Comparison of ENCODE assay signal across 8 cellular contexts in the genomic region with DNA sequence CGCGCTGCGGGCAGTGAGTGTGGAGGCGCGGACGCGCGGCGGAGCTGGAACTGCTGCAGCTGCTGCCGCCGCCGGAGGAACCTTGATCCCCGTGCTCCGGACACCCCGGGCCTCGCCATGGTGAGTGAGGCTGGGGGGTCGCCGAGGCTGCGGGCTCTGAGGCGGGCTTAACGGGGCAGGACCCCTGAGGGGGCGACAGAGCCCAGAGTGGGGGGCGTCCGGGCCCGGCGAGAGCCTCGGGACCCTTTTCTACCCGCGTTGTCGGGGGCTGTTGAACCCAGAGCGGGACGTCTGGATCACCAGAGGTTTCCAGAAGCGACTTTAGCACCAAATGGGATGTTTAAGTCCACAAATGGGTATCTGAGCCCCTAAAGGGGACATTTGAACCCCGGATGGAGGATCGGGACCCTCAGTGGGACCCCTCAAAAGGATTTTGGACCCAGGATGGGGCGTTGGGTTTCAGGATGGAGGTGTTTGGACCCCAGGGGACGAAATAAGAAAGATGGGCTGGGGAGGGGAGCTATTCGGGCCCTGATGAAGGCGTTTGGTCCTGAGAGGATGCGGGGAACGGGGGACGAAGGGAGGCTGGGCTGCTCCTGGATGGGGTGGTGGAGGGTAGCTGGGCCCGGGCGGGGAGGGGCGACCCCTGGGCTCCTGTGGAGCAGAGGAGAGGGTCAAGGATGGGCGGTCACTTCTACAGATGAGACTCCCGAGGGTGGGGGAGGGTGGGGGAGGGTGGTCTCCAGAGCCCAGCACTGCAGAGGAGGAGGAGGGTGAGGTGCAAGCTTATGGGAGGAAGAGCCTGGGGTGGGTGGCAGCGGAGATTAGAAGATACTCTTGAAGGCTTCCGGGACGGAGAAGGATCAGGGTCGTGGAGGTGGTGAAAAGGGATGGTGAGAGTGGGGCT. TPM values are rescaled to one million over a fixed set of nuclear protein-coding genes. Genes with fewer than 3 reads are reported as not detected.
A peak's percentile ranks its signal among the peaks of the same experiment; 100 is the strongest.
DNase-seq lines count a peak whose midpoint lies in the region; ATAC-seq, FAIRE-seq and TF ChIP-seq lines count a peak whose summit lies in the region.

TSS of gene CALM3 (plus strand) at position 13 of the 907 bp plus-strand sequence. CDS start at position 118, 105 bp downstream.

- no peaks in the 10 kb centered on the region for H3K9me3 Mint-ChIP-seq in activated CD8-positive, alpha-beta memory T cell treated with anti-CD3 and anti-CD28 coated beads, Interleukin-2, amount 10 ng/mL, durations not matched to agents 7 days and 5 days (ENCODE audit: low read depth)

- H3K27me3 Mint-ChIP-seq in activated CD8-positive, alpha-beta memory T cell treated with anti-CD3 and anti-CD28 coated beads, Interleukin-2, amount 10 ng/mL, durations not matched to agents 7 days and 5 days = peaks cover 8% of the 10 kb centered on the region

- CTCF ChIA-PET in HCT116 (lab: Charles Lee) = interaction anchor here (1.3 to 4.5 kb wide), 6 partner anchors 12 to 153 kb away, joined by 4 to 15 read pairs (median 6); no protein-coding TSS in a partner anchor
- CTCF ChIA-PET in activated CD8-positive, alpha-beta memory T cell treated with anti-CD3 and anti-CD28 coated beads, Interleukin-2, amount 10 ng/mL, durations not matched to agents 7 days and 5 days (lab: Charles Lee) = interaction anchor here (0.7 to 4.4 kb wide), 10 partner anchors 11 to 223 kb away, joined by 3 to 93 read pairs (median 4); partner anchors contain the start of gene DACT3

- ATAC-seq in HCT116 = no peak
- ATAC-seq in activated CD8-positive, alpha-beta memory T cell treated with anti-CD3 and anti-CD28 coated beads, Interleukin-2, amount 10 ng/mL, durations not matched to agents 7 days and 5 days = no peak
- peak in 2 of 4 donors; percentile 4 to 5 for ATAC-seq in heart left ventricle
- peak in 1 of 4 donors; percentile 19 for ATAC-seq in psoas muscle
- no peak for ATAC-seq in GM18861 (IDR thresholded peaks at IDR 0.05; ENCODE audit: unreplicated experiment)
- ATAC-seq in GM19324 (IDR thresholded peaks at IDR 0.05; ENCODE audit: low FRiP score, unreplicated experiment) = no peak

- DNase-seq in AG10803 (ENCODE audit: low read depth) (no peak), HCT116 (ENCODE audit: low read depth, low spot score) (no peak), heart left ventricle (peak in 1 of 5 donors; percentile 40), psoas muscle (no peak), urothelium cell line (ENCODE audit: low spot score) (no peak)
- no peak for DNase-seq in activated CD8-positive, alpha-beta memory T cell treated with anti-CD3 and anti-CD28 coated beads, Interleukin-2, amount 10 ng/mL, durations not matched to agents 7 days and 5 days

- H3K4me3 ChIP-seq in AG10803 (ENCODE audit: low read length) (peak within 1 kb of the TSS; percentile 96), HCT116 (replicated peaks in 1 of 2; ENCODE audit: low read depth in 1 of 2, low read length in 2 of 2) (peak within 1 kb of the TSS; percentile 91 to 94), heart left ventricle (peak within 1 kb of the TSS; percentile 86 to 100 (median 100)), psoas muscle (peak within 1 kb of the TSS; percentile 82)

- TF ChIP-seq POLR2A in HCT116 (IDR thresholded peaks at IDR 0.05; ENCODE audit: borderline replicate concordance, extremely low read depth, insufficient read depth, insufficient read length) (peak; percentile 75), heart left ventricle (IDR thresholded peaks at IDR 0.05) (peak; percentile 53 to 90)

- H3K4me1 Mint-ChIP-seq in activated CD8-positive, alpha-beta memory T cell treated with anti-CD3 and anti-CD28 coated beads, Interleukin-2, amount 10 ng/mL, durations not matched to agents 7 days and 5 days = peaks cover 38% of the 10 kb centered on the region

- TF ChIP-seq RAD21 in HCT116 (IDR thresholded peaks at IDR 0.05; ENCODE audit: low read depth) = no peak

- H3K9me2 ChIP-seq in HCT116 (ENCODE audit: insufficient read depth) = no peaks in the 10 kb centered on the region

- no peak for TF ChIP-seq CTCF in AG10803 (conservative IDR thresholded peaks at IDR 0.05; ENCODE audit: low read length)
- TF ChIP-seq CTCF in HCT116 (IDR thresholded peaks at IDR 0.05 in 2 of 3, conservative IDR thresholded peaks at IDR 0.05 in 1 of 3; ENCODE audit: borderline replicate concordance in 1 of 3, insufficient read depth in 1 of 3, low read depth in 2 of 3, low read length in 2 of 3) = no peak
- TF ChIP-seq CTCF in heart left ventricle (IDR thresholded peaks at IDR 0.05) = no peak
- no peak for TF ChIP-seq CTCF in psoas muscle (IDR thresholded peaks at IDR 0.05)

- H3K27me3 ChIP-seq in HCT116 (ENCODE audit: insufficient read depth, low read length) = no peaks in the 10 kb centered on the region
- H3K27me3 ChIP-seq in heart left ventricle = no peaks in the 10 kb centered on the region
- H3K27me3 ChIP-seq in psoas muscle (ENCODE audit: insufficient read depth in 3 of 3, low read length in 2 of 3) = no peaks in the 10 kb centered on the region

- H3K9ac ChIP-seq in HCT116 (ENCODE audit: low read length) = peak within 1 kb of the TSS; percentile 98

- peak within 1 kb of the TSS; percentile 100 for H3K27ac Mint-ChIP-seq in activated CD8-positive, alpha-beta memory T cell treated with anti-CD3 and anti-CD28 coated beads, Interleukin-2, amount 10 ng/mL, durations not matched to agents 7 days and 5 days

- RAD21 ChIA-PET in HCT116 (lab: Charles Lee; ENCODE audit: low non-redundant PET in 1 of 2, low total read pairs in 2 of 2, uncharacterized antibody in 2 of 2, unreplicated experiment in 2 of 2) = no interaction called here

- peaks cover 7 to 15% of the 10 kb centered on the region in 2 experiments; a peak in 3 of 4 replicates for H3K36me3 ChIP-seq in HCT116 (ENCODE audit: control insufficient read depth in 1 of 2, insufficient read depth in 2 of 2, low read length in 2 of 2)
- H3K36me3 ChIP-seq in heart left ventricle = peaks cover 0 to 17% (median 11%) of the 10 kb centered on the region in 9 donors
- H3K36me3 ChIP-seq in psoas muscle (ENCODE audit: insufficient read depth in 1 of 2, low read depth in 1 of 2) = peaks cover 0 to 15% of the 10 kb centered on the region in 2 donors

- BruUV-seq in HCT116 (replicated peaks; lab: Mats Ljungman, UMichigan) = TSS peak; percentile 74

- peaks cover 54% of the 10 kb centered on the region for H3K79me2 ChIP-seq in HCT116 (ENCODE audit: insufficient read depth, low read length)

- no peak for FAIRE-seq in urothelium cell line (lab: Jason Lieb, UNC)

- H3K4me3 Mint-ChIP-seq in activated CD8-positive, alpha-beta memory T cell treated with anti-CD3 and anti-CD28 coated beads, Interleukin-2, amount 10 ng/mL, durations not matched to agents 7 days and 5 days = peak within 1 kb of the TSS; percentile 98

- H3K9me3 ChIP-seq in HCT116 (ENCODE audit: control insufficient read depth in 1 of 2, insufficient read depth in 1 of 2, low read depth in 1 of 2, low read length in 2 of 2) (no peaks in the 10 kb centered on the region), heart left ventricle (peaks cover 0 to 17% (median 8%) of the 10 kb centered on the region in 12 donors), psoas muscle (peaks cover 14% of the 10 kb centered on the region)

- no peak within 1 kb of the TSS for H2AFZ ChIP-seq in HCT116 (ENCODE audit: low read depth, low read length, poor library complexity, severe bottlenecking)

- no peaks in the 10 kb centered on the region for H4K20me1 ChIP-seq in HCT116 (ENCODE audit: insufficient read depth)

- POLR2A ChIA-PET in HCT116 (lab: Charles Lee) = interaction anchor here (1.1 to 1.9 kb wide), 4 partner anchors 10 to 113 kb away, joined by 3 to 8 read pairs (median 6); no protein-coding TSS in a partner anchor

- H3K27ac ChIP-seq in HCT116 (ENCODE audit: low read depth, low read length) (peak within 1 kb of the TSS; percentile 85), heart left ventricle (peak within 1 kb of the TSS; percentile 92 to 100 (median 99)), psoas muscle (peak within 1 kb of the TSS; percentile 97)

- peak within 1 kb of the TSS; percentile 98 for H3K4me2 ChIP-seq in HCT116 (ENCODE audit: low read length)

- H3K4me1 ChIP-seq in HCT116 (ENCODE audit: control insufficient read depth in 1 of 2, insufficient read depth in 2 of 2, low read length in 2 of 2) = peaks cover 14 to 27% of the 10 kb centered on the region in 2 experiments
- peaks cover 0 to 52% (median 41%) of the 10 kb centered on the region in 12 donors for H3K4me1 ChIP-seq in heart left ventricle
- H3K4me1 ChIP-seq in psoas muscle = peaks cover 22% of the 10 kb centered on the region

- intact Hi-C loops in HCT116 (cut with micrococcal nuclease) = no loop called here
- intact Hi-C loops in heart left ventricle (cut with DNase I) = loop anchor here in 1 of 10 donors (10.0 kb wide), 1 partner anchor 243 kb away; no protein-coding TSS in a partner anchor
- intact Hi-C loops in psoas muscle (cut with DNase I) = no loop called here

- whole genome bisulfite sequencing in heart left ventricle, 4 donors = 0 to 1% (median 1%) methylated on average over 31 to 51 of the region's 51 CpGs
- WGBS in psoas muscle, 3 donors = 0 to 1% (median 1%) methylated on average over 32 to 51 of the region's 51 CpGs

- peaks cover 26% of the 10 kb centered on the region for H3K36me3 Mint-ChIP-seq in activated CD8-positive, alpha-beta memory T cell treated with anti-CD3 and anti-CD28 coated beads, Interleukin-2, amount 10 ng/mL, durations not matched to agents 7 days and 5 days

TF ChIP-seq in HCT116, 20 proteins besides CTCF, POLR2A, EP300 and RAD21 (continues in another document):
- TF ChIP-seq CBX3 (IDR thresholded peaks at IDR 0.05; ENCODE audit: low read depth) = no peak
- TF ChIP-seq ELF1 (IDR thresholded peaks at IDR 0.05; ENCODE audit: borderline replicate concordance, low read depth) = no peak
- no peak for TF ChIP-seq EGR1 (IDR thresholded peaks at IDR 0.05; ENCODE audit: low read depth)
- TF ChIP-seq TCF7L2 (IDR thresholded peaks at IDR 0.05; ENCODE audit: borderline replicate concordance, extremely low read depth, insufficient read depth, insufficient read length) = peak; percentile 5
- no peak for TF ChIP-seq ZNF274 (IDR thresholded peaks at IDR 0.05; ENCODE audit: low read depth, low read length)
- peak; percentile 78 for TF ChIP-seq POLR2AphosphoS5 (IDR thresholded peaks at IDR 0.05; ENCODE audit: low read depth, low read length)
- TF ChIP-seq MAX (IDR thresholded peaks at IDR 0.05) = no peak
- no peak for TF ChIP-seq SP1 (IDR thresholded peaks at IDR 0.05; ENCODE audit: low read depth)
- no peak for TF ChIP-seq YY1 (IDR thresholded peaks at IDR 0.05; ENCODE audit: extremely low read depth, insufficient replicate concordance, low read depth, low read length)

RNA-seq across cellular contexts. Expression of gene CALM3, which starts in this region (rescaled TPM):
- total RNA-seq in HCT116 (2021; ENCODE audit: unreplicated experiment) = 335 TPM
- 437 and 457 TPM in 2 replicates for polyA plus RNA-seq in HCT116 (2012)
- 100 to 1,000 TPM; 497 to 498 TPM for total RNA-seq in activated CD8-positive, alpha-beta memory T cell treated with anti-CD3 and anti-CD28 coated beads, Interleukin-2, amount 10 ng/mL, durations not matched to agents 7 days and 5 days
- 100 to 1,000 TPM; 204 to 417 (median 283) TPM for total RNA-seq in heart left ventricle
- polyA plus RNA-seq in heart left ventricle = 100 to 1,000 TPM; 290 to 302 TPM
- 100 to 1,000 TPM; 142 to 192 (median 175) TPM for total RNA-seq in psoas muscle
- 100 to 1,000 TPM; 120 to 145 (median 124) TPM for polyA plus RNA-seq in psoas muscle
